1 cellular context compared by ENCODE assay signal in the genomic region with DNA sequence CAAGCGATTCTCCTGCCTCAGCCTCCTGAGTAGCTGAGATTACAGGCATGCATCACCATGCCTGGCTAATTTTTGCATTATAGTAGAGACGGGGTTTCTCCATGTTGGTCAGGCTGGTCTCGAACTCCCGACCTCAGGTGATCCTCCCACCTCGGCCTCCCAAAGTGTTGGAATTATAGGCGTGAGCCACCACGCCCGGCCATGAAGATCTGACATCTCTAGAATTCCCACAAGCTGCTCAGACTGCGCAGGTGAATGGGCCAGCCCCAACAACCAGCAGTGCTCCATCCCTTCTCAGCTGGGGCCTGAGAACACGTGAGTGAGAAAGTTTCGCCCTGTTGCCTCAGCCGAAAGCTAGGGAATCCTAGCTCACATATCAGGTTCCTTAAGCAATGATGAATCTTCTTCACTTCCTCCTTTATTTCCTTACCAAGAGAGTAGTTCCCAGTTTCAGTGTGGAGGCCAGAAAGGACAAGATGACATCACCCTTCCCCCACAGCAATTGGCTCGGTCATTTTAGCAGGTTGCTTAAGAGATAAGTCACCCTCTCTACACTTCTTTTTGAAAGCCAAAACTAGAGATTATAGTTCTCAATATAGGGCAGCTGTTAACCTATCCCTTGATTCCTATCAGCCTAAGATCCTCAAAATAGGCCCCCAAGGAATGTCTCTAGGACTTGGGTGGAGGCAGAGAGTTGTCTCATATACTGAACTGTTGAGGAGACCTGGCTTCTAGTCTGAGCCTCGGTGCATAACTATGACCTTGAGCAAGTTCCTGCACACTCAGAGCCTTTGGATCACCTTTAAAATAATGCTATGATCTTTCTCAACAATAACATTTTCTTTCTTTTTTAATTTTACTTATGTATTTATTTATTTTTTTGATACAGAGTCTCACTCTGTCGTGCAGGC.
A peak's percentile ranks its signal among the peaks of the same experiment; 100 is the strongest.
TF ChIP-seq lines count a peak whose summit lies in the region.

No MANE protein-coding gene starts in this region.

TF ChIP-seq in K562, 482 proteins besides CTCF, POLR2A, EP300 and RAD21 (continued from another document and continues in another):
- TF ChIP-seq ATF4 (CRISPR knock-in tag; IDR thresholded peaks at IDR 0.05) (peak; percentile 97), FOSL1 (tag; conservative IDR thresholded peaks at IDR 0.05) (peak; percentile 80), NEUROD1 (IDR thresholded peaks at IDR 0.05; ENCODE audit: borderline replicate concordance, low read depth, low read length, partially characterized antibody) (peak; percentile 17), MITF (IDR thresholded peaks at IDR 0.05) (peak; percentile 67; the same call in 1 of the 2 replicates), MYC (IDR thresholded peaks at IDR 0.05; ENCODE audit: low read depth, low read length) (peak; percentile 96), MYC (CRISPR knock-in tag; IDR thresholded peaks at IDR 0.05; ENCODE audit: borderline replicate concordance, low read depth) (no peak), NRF1 (conservative IDR thresholded peaks at IDR 0.05 in 1 of 2, IDR thresholded peaks at IDR 0.05 in 1 of 2) (peak; percentile 83 to 87), ZNF324 (CRISPR knock-in tag; IDR thresholded peaks at IDR 0.05) (no peak), FOXK2 (conservative IDR thresholded peaks at IDR 0.05 in 1 of 2, IDR thresholded peaks at IDR 0.05 in 1 of 2; ENCODE audit: low read depth in 2 of 2) (peak; percentile 27 to 49; a peak in 1 of 4 replicates), DPF2 (IDR thresholded peaks at IDR 0.05) (peak; percentile 88), ESRRA (IDR thresholded peaks at IDR 0.05; ENCODE audit: borderline replicate concordance, low read depth) (peak; percentile 88), MYNN (IDR thresholded peaks at IDR 0.05) (0 out of 2 replicates have a peak, but pooled peaks have one; percentile 24), MYNN (CRISPR knock-in tag; IDR thresholded peaks at IDR 0.05) (no peak), SRF (CRISPR knock-in tag; IDR thresholded peaks at IDR 0.05) (peak; percentile 11 to 38; a peak in 1 of 4 replicates), ID3 (CRISPR knock-in tag; IDR thresholded peaks at IDR 0.05) (no peak), ID3 (tag; IDR thresholded peaks at IDR 0.05) (peak; percentile 66; the same call in 1 of the 2 replicates), NFXL1 (CRISPR knock-in tag; IDR thresholded peaks at IDR 0.05) (peak; percentile 66; the same call in 1 of the 2 replicates), SPI1 (IDR thresholded peaks at IDR 0.05; ENCODE audit: borderline replicate concordance, low read depth, low read length) (peak; percentile 93), NCOA2 (IDR thresholded peaks at IDR 0.05; ENCODE audit: partially characterized antibody in 2 of 2) (no peak), RB1 (IDR thresholded peaks at IDR 0.05; ENCODE audit: low read depth) (no peak), MCM3 (IDR thresholded peaks at IDR 0.05) (no peak), JUN (IDR thresholded peaks at IDR 0.05; ENCODE audit: borderline replicate concordance, low read depth, low read length) (peak; percentile 96), JUN (CRISPR knock-in tag; IDR thresholded peaks at IDR 0.05; ENCODE audit: borderline replicate concordance) (peak; percentile 79; the same call in 1 of the 2 replicates), SMARCA4 (IDR thresholded peaks at IDR 0.05) (peak; percentile 83; the same call in 1 of the 2 replicates), JUND (IDR thresholded peaks at IDR 0.05; ENCODE audit: borderline replicate concordance, low read depth, low read length) (peak; percentile 97), JUND (tag; IDR thresholded peaks at IDR 0.05; ENCODE audit: borderline replicate concordance, low read depth, low read length) (peak; percentile 98), MEIS2 (IDR thresholded peaks at IDR 0.05; ENCODE audit: partially characterized antibody) (peak; percentile 63), RBFOX2 (IDR thresholded peaks at IDR 0.05; ENCODE audit: low read depth, low read length) (peak; percentile 59; the same call in 1 of the 2 replicates), HDAC3 (IDR thresholded peaks at IDR 0.05; ENCODE audit: borderline replicate concordance, partially characterized antibody) (peak; percentile 45), STAT5A (IDR thresholded peaks at IDR 0.05; ENCODE audit: borderline replicate concordance, low read length) (0 out of 2 replicates have a peak, but pooled peaks have one; percentile 11), AFF4 (CRISPR knock-in tag; IDR thresholded peaks at IDR 0.05) (no peak), SMARCA5 (IDR thresholded peaks at IDR 0.05) (peak; percentile 26; the same call in 1 of the 2 replicates), NR2C2 (CRISPR knock-in tag; IDR thresholded peaks at IDR 0.05) (no peak), NR2C2 (tag; IDR thresholded peaks at IDR 0.05) (peak; percentile 21; the same call in 1 of the 2 replicates)
- TF ChIP-seq, protein P1, sequence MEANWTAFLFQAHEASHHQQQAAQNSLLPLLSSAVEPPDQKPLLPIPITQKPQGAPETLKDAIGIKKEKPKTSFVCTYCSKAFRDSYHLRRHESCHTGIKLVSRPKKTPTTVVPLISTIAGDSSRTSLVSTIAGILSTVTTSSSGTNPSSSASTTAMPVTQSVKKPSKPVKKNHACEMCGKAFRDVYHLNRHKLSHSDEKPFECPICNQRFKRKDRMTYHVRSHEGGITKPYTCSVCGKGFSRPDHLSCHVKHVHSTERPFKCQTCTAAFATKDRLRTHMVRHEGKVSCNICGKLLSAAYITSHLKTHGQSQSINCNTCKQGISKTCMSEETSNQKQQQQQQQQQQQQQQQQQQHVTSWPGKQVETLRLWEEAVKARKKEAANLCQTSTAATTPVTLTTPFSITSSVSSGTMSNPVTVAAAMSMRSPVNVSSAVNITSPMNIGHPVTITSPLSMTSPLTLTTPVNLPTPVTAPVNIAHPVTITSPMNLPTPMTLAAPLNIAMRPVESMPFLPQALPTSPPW (CRISPR knock-in tag; IDR thresholded peaks at IDR 0.05) = peak; percentile 31; the same call in 1 of the 2 replicates
- TF ChIP-seq, protein P2, sequence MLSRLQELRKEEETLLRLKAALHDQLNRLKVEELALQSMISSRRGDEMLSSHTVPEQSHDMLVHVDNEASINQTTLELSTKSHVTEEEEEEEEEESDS (CRISPR knock-in tag; IDR thresholded peaks at IDR 0.05) = no peak
- TF ChIP-seq, protein P3, sequence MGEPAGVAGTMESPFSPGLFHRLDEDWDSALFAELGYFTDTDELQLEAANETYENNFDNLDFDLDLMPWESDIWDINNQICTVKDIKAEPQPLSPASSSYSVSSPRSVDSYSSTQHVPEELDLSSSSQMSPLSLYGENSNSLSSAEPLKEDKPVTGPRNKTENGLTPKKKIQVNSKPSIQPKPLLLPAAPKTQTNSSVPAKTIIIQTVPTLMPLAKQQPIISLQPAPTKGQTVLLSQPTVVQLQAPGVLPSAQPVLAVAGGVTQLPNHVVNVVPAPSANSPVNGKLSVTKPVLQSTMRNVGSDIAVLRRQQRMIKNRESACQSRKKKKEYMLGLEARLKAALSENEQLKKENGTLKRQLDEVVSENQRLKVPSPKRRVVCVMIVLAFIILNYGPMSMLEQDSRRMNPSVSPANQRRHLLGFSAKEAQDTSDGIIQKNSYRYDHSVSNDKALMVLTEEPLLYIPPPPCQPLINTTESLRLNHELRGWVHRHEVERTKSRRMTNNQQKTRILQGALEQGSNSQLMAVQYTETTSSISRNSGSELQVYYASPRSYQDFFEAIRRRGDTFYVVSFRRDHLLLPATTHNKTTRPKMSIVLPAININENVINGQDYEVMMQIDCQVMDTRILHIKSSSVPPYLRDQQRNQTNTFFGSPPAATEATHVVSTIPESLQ (CRISPR knock-in tag; IDR thresholded peaks at IDR 0.05) = 0 out of 2 replicates have a peak, but pooled peaks have one; percentile 38
- TF ChIP-seq, protein P4, sequence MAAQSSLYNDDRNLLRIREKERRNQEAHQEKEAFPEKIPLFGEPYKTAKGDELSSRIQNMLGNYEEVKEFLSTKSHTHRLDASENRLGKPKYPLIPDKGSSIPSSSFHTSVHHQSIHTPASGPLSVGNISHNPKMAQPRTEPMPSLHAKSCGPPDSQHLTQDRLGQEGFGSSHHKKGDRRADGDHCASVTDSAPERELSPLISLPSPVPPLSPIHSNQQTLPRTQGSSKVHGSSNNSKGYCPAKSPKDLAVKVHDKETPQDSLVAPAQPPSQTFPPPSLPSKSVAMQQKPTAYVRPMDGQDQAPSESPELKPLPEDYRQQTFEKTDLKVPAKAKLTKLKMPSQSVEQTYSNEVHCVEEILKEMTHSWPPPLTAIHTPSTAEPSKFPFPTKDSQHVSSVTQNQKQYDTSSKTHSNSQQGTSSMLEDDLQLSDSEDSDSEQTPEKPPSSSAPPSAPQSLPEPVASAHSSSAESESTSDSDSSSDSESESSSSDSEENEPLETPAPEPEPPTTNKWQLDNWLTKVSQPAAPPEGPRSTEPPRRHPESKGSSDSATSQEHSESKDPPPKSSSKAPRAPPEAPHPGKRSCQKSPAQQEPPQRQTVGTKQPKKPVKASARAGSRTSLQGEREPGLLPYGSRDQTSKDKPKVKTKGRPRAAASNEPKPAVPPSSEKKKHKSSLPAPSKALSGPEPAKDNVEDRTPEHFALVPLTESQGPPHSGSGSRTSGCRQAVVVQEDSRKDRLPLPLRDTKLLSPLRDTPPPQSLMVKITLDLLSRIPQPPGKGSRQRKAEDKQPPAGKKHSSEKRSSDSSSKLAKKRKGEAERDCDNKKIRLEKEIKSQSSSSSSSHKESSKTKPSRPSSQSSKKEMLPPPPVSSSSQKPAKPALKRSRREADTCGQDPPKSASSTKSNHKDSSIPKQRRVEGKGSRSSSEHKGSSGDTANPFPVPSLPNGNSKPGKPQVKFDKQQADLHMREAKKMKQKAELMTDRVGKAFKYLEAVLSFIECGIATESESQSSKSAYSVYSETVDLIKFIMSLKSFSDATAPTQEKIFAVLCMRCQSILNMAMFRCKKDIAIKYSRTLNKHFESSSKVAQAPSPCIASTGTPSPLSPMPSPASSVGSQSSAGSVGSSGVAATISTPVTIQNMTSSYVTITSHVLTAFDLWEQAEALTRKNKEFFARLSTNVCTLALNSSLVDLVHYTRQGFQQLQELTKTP (IDR thresholded peaks at IDR 0.05; ENCODE audit: low read depth in 1 of 2, partially characterized antibody in 2 of 2) = peak in 1 of 2 experiments; percentile 52
- TF ChIP-seq, protein P5, sequence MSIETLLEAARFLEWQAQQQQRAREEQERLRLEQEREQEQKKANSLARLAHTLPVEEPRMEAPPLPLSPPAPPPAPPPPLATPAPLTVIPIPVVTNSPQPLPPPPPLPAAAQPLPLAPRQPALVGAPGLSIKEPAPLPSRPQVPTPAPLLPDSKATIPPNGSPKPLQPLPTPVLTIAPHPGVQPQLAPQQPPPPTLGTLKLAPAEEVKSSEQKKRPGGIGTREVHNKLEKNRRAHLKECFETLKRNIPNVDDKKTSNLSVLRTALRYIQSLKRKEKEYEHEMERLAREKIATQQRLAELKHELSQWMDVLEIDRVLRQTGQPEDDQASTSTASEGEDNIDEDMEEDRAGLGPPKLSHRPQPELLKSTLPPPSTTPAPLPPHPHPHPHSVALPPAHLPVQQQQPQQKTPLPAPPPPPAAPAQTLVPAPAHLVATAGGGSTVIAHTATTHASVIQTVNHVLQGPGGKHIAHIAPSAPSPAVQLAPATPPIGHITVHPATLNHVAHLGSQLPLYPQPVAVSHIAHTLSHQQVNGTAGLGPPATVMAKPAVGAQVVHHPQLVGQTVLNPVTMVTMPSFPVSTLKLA (conservative IDR thresholded peaks at IDR 0.05) = peak; percentile 13 to 46; a peak in 1 of 4 replicates
